8 cellular contexts compared by ENCODE assay signal in genomic region chr9:129884220-129885017, GRCh38. TPM values are rescaled to one million over a fixed set of nuclear protein-coding genes. Genes with fewer than 3 reads are reported as not detected.
DNase-seq lines count a peak whose midpoint lies in the region; ATAC-seq, FAIRE-seq and TF ChIP-seq lines count a peak whose summit lies in the region.

No MANE protein-coding gene starts in this region.

- peak; percentile 81 for TF ChIP-seq POLR2A in GM18505 (IDR thresholded peaks at IDR 0.05; ENCODE audit: borderline replicate concordance, extremely low read depth, insufficient read depth, insufficient read length)

- no peaks in the 10 kb centered on the region for H3K9me3 ChIP-seq in WERI-Rb-1 (ENCODE audit: severe bottlenecking)

- peak; percentile 44 for ATAC-seq in GM18505 (IDR thresholded peaks at IDR 0.05; ENCODE audit: unreplicated experiment)
- ATAC-seq in HG03045 (IDR thresholded peaks at IDR 0.05; ENCODE audit: unreplicated experiment): peak; percentile 34

- TF ChIP-seq CTCF in WERI-Rb-1 (IDR thresholded peaks at IDR 0.05; ENCODE audit: low read depth, low read length): peak; percentile 3; the same call in 1 of the 2 replicates
- no peak for TF ChIP-seq CTCF in bronchial epithelial cell (IDR thresholded peaks at IDR 0.05; ENCODE audit: insufficient read depth, low read length, severe bottlenecking)

- H3K27me3 ChIP-seq in WERI-Rb-1 (ENCODE audit: insufficient read depth, low read depth, severe bottlenecking) (no peaks in the 10 kb centered on the region), bronchial epithelial cell (ENCODE audit: control insufficient read depth, insufficient read depth, low read length) (no peaks in the 10 kb centered on the region)

- H3K27ac Mint-ChIP-seq in immature natural killer cell: peak overlapping the region; percentile 99 to 100 (median 100)

- H3K36me3 Mint-ChIP-seq in immature natural killer cell: peaks cover 0 to 11% (median 0%) of the 10 kb centered on the region in 3 donors

- peaks cover 42 to 55% (median 46%) of the 10 kb centered on the region in 3 donors for H3K27me3 Mint-ChIP-seq in immature natural killer cell (ENCODE audit: low read depth in 3 of 3)

- H3K4me3 ChIP-seq in WERI-Rb-1 (ENCODE audit: low read depth, low read length) (peak overlapping the region; percentile 57), bronchial epithelial cell (ENCODE audit: low read depth, low read length) (peak overlapping the region; percentile 15)

- peak overlapping the region; percentile 77 for H3K27ac ChIP-seq in WERI-Rb-1

- no peak for FAIRE-seq in bronchial epithelial cell (lab: Jason Lieb, UNC)

- H3K36me3 ChIP-seq in WERI-Rb-1: peaks cover 25% of the 10 kb centered on the region
- H3K36me3 ChIP-seq in bronchial epithelial cell (ENCODE audit: control insufficient read depth, insufficient read depth, low read length): peaks cover 10% of the 10 kb centered on the region

- peaks cover 0 to 1% (median 0%) of the 10 kb centered on the region in 6 donors for H3K9me3 Mint-ChIP-seq in immature natural killer cell

- DNase-seq in NCI-H2196 (lab: John Stamatoyannopoulos, UW; ENCODE audit: unreplicated experiment) (peak; percentile 93), WERI-Rb-1 (peak; percentile 98), bronchial epithelial cell (ENCODE audit: low read depth) (peak; percentile 80), immature natural killer cell (peak; percentile 91 to 95 (median 94)), NCI-H446 (lab: John Stamatoyannopoulos, UW) (no peak)
- peak; percentile 86 to 95 for DNase-seq in stimulated activated CD4-positive, alpha-beta T cell treated with anti-CD3 and anti-CD28 coated beads, Interleukin-12 subunit alpha, Interleukin-12 subunit beta, amount 100 ng/mL, for 24 hours (ENCODE audit: low read depth in 2 of 2)

- peaks cover 66 to 67% of the 10 kb centered on the region in 2 donors for H3K4me1 Mint-ChIP-seq in immature natural killer cell

- H3K4me3 Mint-ChIP-seq in immature natural killer cell: peak overlapping the region; percentile 84 to 94 (median 91)

RNA-seq across cellular contexts. Expression of gene USP20, which starts 49.2 kb away (rescaled TPM):
- 5.5 and 6.7 TPM in 2 replicates for total RNA-seq in bronchial epithelial cell
- polyA plus RNA-seq in immature natural killer cell: 10 to 100 TPM; 21.6 to 51.8 (median 25.1) TPM

RNA-seq across cellular contexts. Expression of gene C9orf78, which starts 49.3 kb away (rescaled TPM):
- 55.8 and 65.8 TPM in 2 replicates for total RNA-seq in bronchial epithelial cell
- polyA plus RNA-seq in immature natural killer cell: 100 to 1,000 TPM; 147 to 196 (median 173) TPM

Comparison
In these comparisons a context has a peak if more than half of its experiments do, and no peak if none do; other contexts are left out.
1. DNase-seq: peak in NCI-H2196 (single experiment), WERI-Rb-1 (single experiment), bronchial epithelial cell (single experiment), immature natural killer cell (3 of 3) and stimulated activated CD4-positive, alpha-beta T cell treated with anti-CD3 and anti-CD28 coated beads, Interleukin-12 subunit alpha, Interleukin-12 subunit beta, amount 100 ng/mL, for 24 hours (2 of 2); none in NCI-H446 (0 of 2).